ENCODE assay signal across 9 cellular contexts in the genomic region with DNA sequence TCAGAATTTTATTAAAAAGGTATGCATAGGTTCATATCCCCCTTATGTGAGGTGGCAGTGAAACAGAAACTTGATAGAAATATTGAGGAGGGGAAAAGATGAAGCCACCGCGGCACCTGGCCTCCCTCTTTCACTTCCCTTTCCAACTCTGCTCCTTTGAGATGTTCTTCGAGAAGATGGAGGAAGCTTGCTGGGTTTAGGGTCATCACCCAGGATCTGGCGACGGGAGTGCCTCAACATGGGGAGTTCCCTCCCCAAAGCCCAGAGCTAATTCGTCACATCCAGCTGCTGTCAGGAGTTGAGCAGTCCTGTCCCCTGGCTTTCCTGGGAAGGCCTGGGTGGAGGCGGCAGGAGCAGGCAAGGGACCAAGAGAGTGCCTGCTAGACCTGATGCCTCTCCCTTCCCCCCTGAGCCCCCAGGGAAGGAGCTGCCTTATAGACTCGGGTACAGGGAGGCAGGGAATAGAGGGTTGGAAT. TPM values are rescaled to one million over a fixed set of nuclear protein-coding genes. Genes with fewer than 3 reads are reported as not detected.
A peak's percentile ranks its signal among the peaks of the same experiment; 100 is the strongest.
DNase-seq lines count a peak whose midpoint lies in the region; ATAC-seq, FAIRE-seq and TF ChIP-seq lines count a peak whose summit lies in the region.
"Had no signal": no experiment of that assay in that cellular context is flagged by ENCODE, and none has a peak within 500 bp of the region (broad histone marks: within the 10 kb centered on the region; RNA-seq: fewer than 3 reads in every experiment).

No MANE protein-coding gene starts in this region.

- TF ChIP-seq CTCF in K562 (IDR thresholded peaks at IDR 0.05 in 2 of 3, conservative IDR thresholded peaks at IDR 0.05 in 1 of 3; ENCODE audit: insufficient read depth in 2 of 3, low read depth in 1 of 3, low read length in 3 of 3) (no peak), progenitor cell of endocrine pancreas (IDR thresholded peaks at IDR 0.05; ENCODE audit: unreplicated experiment) (no peak)

- peak in 3 of 4 experiments; percentile 38 to 57 (median 41) for DNase-seq in K562 (ENCODE audit: extremely low read depth in 1 of 4, low spot score in 3 of 4)
- no peak for DNase-seq in progenitor cell of endocrine pancreas (ENCODE audit: low spot score, unreplicated experiment)
- no peak for DNase-seq in NCI-H2196 (lab: John Stamatoyannopoulos, UW; ENCODE audit: unreplicated experiment)
- no peak for DNase-seq in kidney tubule cell (ENCODE audit: low spot score)
- DNase-seq in stimulated activated CD4-positive, alpha-beta T cell treated with anti-CD3 and anti-CD28 coated beads, Interleukin-4, amount 100 ng/mL, for 24 hours = no peak

- intact Hi-C loops in K562 (cut with micrococcal nuclease) = loop anchor here (2.0 kb wide), 1 partner anchor 18 kb away; no protein-coding TSS in a partner anchor

- H3K4me2 ChIP-seq in BLaER1 treated with 17β-estradiol and CSF1 and Interleukin-3, amounts not matched to agents 10 nM and 100 nM = peak overlapping the region; percentile 84 to 96 (median 88)
- peak overlapping the region; percentile 67 for H3K4me2 ChIP-seq in K562 (ENCODE audit: insufficient read depth, low read length)

- CTCF ChIA-PET in K562 (lab: Yijun Ruan, JAX; ENCODE audit: low intra/inter-chr PET ratio) = no interaction called here

- H3K4me1 Mint-ChIP-seq in progenitor cell of endocrine pancreas (ENCODE audit: low read depth) = peaks cover 63% of the 10 kb centered on the region

- H3K9me3 Mint-ChIP-seq in progenitor cell of endocrine pancreas (ENCODE audit: low read depth) = no peaks in the 10 kb centered on the region

- H3K36me3 ChIP-seq in BLaER1 treated with 17β-estradiol and CSF1 and Interleukin-3, amounts not matched to agents 10 nM and 100 nM = peaks cover 0 to 23% (median 5%) of the 10 kb centered on the region in 11 experiments; a peak in 10 of 22 replicates
- H3K36me3 ChIP-seq in K562 (ENCODE audit: control insufficient read depth, insufficient read depth, low read length) = peaks cover 17% of the 10 kb centered on the region; the same call in 2 of the 3 replicates

- WGBS in K562 (ENCODE audit: insufficient coverage, low coverage, missing lambda C conversion rate) = 23% methylated on average over 8 of the region's 8 CpGs

- H3K79me2 ChIP-seq in K562 (ENCODE audit: control insufficient read depth, insufficient read depth, low read length) = peaks cover 98% of the 10 kb centered on the region

- peak overlapping the region in 9 of 11 experiments; percentile 26 to 66 (median 48); a peak in 17 of 22 replicates for H3K9ac ChIP-seq in BLaER1 treated with 17β-estradiol and CSF1 and Interleukin-3, amounts not matched to agents 10 nM and 100 nM
- H3K9ac ChIP-seq in K562 (ENCODE audit: insufficient read depth in 1 of 2, low read depth in 2 of 2, low read length in 2 of 2) = peak overlapping the region; percentile 55 to 84

- H3K4me3 Mint-ChIP-seq in progenitor cell of endocrine pancreas (ENCODE audit: low read depth) = no peak overlapping the region

- H3K9me1 ChIP-seq in K562 (ENCODE audit: control insufficient read depth, insufficient read depth, low read length) = no peaks in the 10 kb centered on the region

- peak; percentile 34 for ATAC-seq in GM19351 (IDR thresholded peaks at IDR 0.05; ENCODE audit: unreplicated experiment)
- peak; percentile 28 for ATAC-seq in HG03439 (IDR thresholded peaks at IDR 0.05; ENCODE audit: unreplicated experiment)
- peak; percentile 2 for ATAC-seq in K562

- BruUV-seq in K562 (replicated peaks; lab: Mats Ljungman, UMichigan) = no TSS peak

- H3K27ac ChIP-seq in BLaER1 treated with 17β-estradiol and CSF1 and Interleukin-3, amounts not matched to agents 10 nM and 100 nM = peak overlapping the region; percentile 14 to 80 (median 66); a peak in 21 of 22 replicates
- H3K27ac ChIP-seq in K562 (ENCODE audit: extremely low read depth, low read depth, low read length) = peak overlapping the region; percentile 64

- no peak for TF ChIP-seq POLR2A in K562 (conservative IDR thresholded peaks at IDR 0.05)

- peaks cover 61 to 88% (median 76%) of the 10 kb centered on the region in 10 experiments for H3K4me1 ChIP-seq in BLaER1 treated with 17β-estradiol and CSF1 and Interleukin-3, amounts not matched to agents 10 nM and 100 nM
- H3K4me1 ChIP-seq in K562 (replicated peaks in 1 of 2; ENCODE audit: control insufficient read depth in 2 of 2, insufficient read depth in 2 of 2, low read length in 2 of 2) = peaks cover 28 to 62% of the 10 kb centered on the region in 2 experiments

- no peaks in the 10 kb centered on the region for H3K27me3 Mint-ChIP-seq in progenitor cell of endocrine pancreas

- in situ Hi-C loops in K562 (cut with MboI) = no loop called here

- peak overlapping the region; percentile 95 for H3K27ac Mint-ChIP-seq in progenitor cell of endocrine pancreas

- POLR2A ChIA-PET in K562 (lab: Yijun Ruan, JAX) = interaction anchor here (0.6 to 2.6 kb wide), 9 partner anchors 9 to 500 kb away, joined by 3 to 14 read pairs (median 3); no protein-coding TSS in a partner anchor

- no peaks in the 10 kb centered on the region for H3K36me3 Mint-ChIP-seq in progenitor cell of endocrine pancreas (ENCODE audit: insufficient read depth)

- peak overlapping the region; percentile 13; the same call in 1 of the 2 replicates for H2AFZ ChIP-seq in K562 (ENCODE audit: low read depth, low read length)

- TF ChIP-seq RAD21 in K562 (CRISPR knock-in tag; conservative IDR thresholded peaks at IDR 0.05 in 1 of 2, IDR thresholded peaks at IDR 0.05 in 1 of 2) = no peak

- no peak for TF ChIP-seq EP300 in K562 (IDR thresholded peaks at IDR 0.05; ENCODE audit: low read length)

- no peak for FAIRE-seq in K562 (lab: Jason Lieb, UNC)
- FAIRE-seq: endometrium had no signal

- no peaks in the 10 kb centered on the region for H3K27me3 ChIP-seq in BLaER1 treated with 17β-estradiol and CSF1 and Interleukin-3, amounts not matched to agents 10 nM and 100 nM
- H3K27me3 ChIP-seq in K562 (ENCODE audit: control insufficient read depth in 2 of 2, insufficient read depth in 2 of 2, low read length in 2 of 2) = no peaks in the 10 kb centered on the region

- peaks cover 60 to 99% (median 94%) of the 10 kb centered on the region in 11 experiments for H4K20me1 ChIP-seq in BLaER1 treated with 17β-estradiol and CSF1 and Interleukin-3, amounts not matched to agents 10 nM and 100 nM
- no peaks in the 10 kb centered on the region for H4K20me1 ChIP-seq in K562 (replicated peaks; ENCODE audit: control insufficient read depth, insufficient read depth, low read length)

- H3K9me3 ChIP-seq in BLaER1 treated with 17β-estradiol and CSF1 and Interleukin-3, amounts not matched to agents 10 nM and 100 nM (replicated peaks in 1 of 11) = no peaks in the 10 kb centered on the region
- H3K9me3 ChIP-seq in K562 (replicated peaks; ENCODE audit: control insufficient read depth, insufficient read depth, low read depth, low read length) = no peaks in the 10 kb centered on the region

- peak overlapping the region; percentile 2 to 45 (median 30); a peak in 16 of 20 replicates for H3K4me3 ChIP-seq in BLaER1 treated with 17β-estradiol and CSF1 and Interleukin-3, amounts not matched to agents 10 nM and 100 nM
- no peak overlapping the region for H3K4me3 ChIP-seq in K562

TF ChIP-seq in K562, 482 proteins besides CTCF, POLR2A, EP300 and RAD21 (continues in another document):
- TF ChIP-seq, protein P1, sequence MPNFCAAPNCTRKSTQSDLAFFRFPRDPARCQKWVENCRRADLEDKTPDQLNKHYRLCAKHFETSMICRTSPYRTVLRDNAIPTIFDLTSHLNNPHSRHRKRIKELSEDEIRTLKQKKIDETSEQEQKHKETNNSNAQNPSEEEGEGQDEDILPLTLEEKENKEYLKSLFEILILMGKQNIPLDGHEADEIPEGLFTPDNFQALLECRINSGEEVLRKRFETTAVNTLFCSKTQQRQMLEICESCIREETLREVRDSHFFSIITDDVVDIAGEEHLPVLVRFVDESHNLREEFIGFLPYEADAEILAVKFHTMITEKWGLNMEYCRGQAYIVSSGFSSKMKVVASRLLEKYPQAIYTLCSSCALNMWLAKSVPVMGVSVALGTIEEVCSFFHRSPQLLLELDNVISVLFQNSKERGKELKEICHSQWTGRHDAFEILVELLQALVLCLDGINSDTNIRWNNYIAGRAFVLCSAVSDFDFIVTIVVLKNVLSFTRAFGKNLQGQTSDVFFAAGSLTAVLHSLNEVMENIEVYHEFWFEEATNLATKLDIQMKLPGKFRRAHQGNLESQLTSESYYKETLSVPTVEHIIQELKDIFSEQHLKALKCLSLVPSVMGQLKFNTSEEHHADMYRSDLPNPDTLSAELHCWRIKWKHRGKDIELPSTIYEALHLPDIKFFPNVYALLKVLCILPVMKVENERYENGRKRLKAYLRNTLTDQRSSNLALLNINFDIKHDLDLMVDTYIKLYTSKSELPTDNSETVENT (CRISPR knock-in tag; IDR thresholded peaks at IDR 0.05) = no peak
- no peak for TF ChIP-seq SRSF9 (IDR thresholded peaks at IDR 0.05; ENCODE audit: borderline replicate concordance, low read depth, low read length)
- TF ChIP-seq, protein P2, sequence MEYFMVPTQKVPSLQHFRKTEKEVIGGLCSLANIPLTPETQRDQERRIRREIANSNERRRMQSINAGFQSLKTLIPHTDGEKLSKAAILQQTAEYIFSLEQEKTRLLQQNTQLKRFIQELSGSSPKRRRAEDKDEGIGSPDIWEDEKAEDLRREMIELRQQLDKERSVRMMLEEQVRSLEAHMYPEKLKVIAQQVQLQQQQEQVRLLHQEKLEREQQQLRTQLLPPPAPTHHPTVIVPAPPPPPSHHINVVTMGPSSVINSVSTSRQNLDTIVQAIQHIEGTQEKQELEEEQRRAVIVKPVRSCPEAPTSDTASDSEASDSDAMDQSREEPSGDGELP (CRISPR knock-in tag; IDR thresholded peaks at IDR 0.05; ENCODE audit: borderline replicate concordance) = peak; percentile 26; the same call in 1 of the 2 replicates

RNA-seq across cellular contexts. Expression of a gene that starts 29.1 kb away (rescaled TPM):
- 128 and 141 TPM in 2 replicates for total RNA-seq in K562 (2011; cell fraction: chromatin; rRNA removed; ENCODE audit: low replicate concordance)
- 88.6 and 91.1 TPM in 2 replicates for total RNA-seq in K562 (2011; cell fraction: nucleolus; rRNA removed)
- 120 and 166 TPM in 2 replicates for total RNA-seq in K562 (2011; cell fraction: nucleoplasm; rRNA removed)
- total RNA-seq in K562 (2014; rRNA removed) (19.3 and 34.7 TPM in 2 replicates), K562 (2014; rRNA removed; fragmentation: Illumina TruSeq; extraction: Trizol) (24.3 and 25.0 TPM in 2 replicates), K562 (2015; rRNA removed; fragmentation: Illumina TruSeq; extraction: Trizol) (21.9 and 22.1 TPM in 2 replicates), K562 (2021) (64.2 and 65.7 TPM in 2 replicates), progenitor cell of endocrine pancreas (67.2 and 71.7 TPM in 2 replicates)
- polyA plus RNA-seq in K562 (2011; rRNA removed) (5.2 and 6.0 TPM in 2 replicates), K562 (2014; fragmentation: Illumina TruSeq; extraction: Trizol) (23.6 and 25.9 TPM in 2 replicates), K562 (2014; fragmentation: Nextera tagmentation; extraction: Ambion mirVana) (1 to 10 TPM; 3.3 to 4.8 TPM), K562 (2014; rRNA removed) (15.6 and 19.6 TPM in 2 replicates)
- polyA plus RNA-seq in K562 (2011; cell fraction: cytosol; rRNA removed) = 5.6 and 6.8 TPM in 2 replicates
- 25.5 and 29.7 TPM in 2 replicates for polyA plus RNA-seq in K562 (2011; cell fraction: nucleus; rRNA removed)
- polyA plus RNA-seq in K562 (2012) = 20.6 and 20.9 TPM in 2 replicates
- polyA minus RNA-seq in K562 (2011; rRNA and poly(A)+ RNA removed) = 42.2 and 45.2 TPM in 2 replicates
- 34.1 and 47.8 TPM in 2 replicates for polyA minus RNA-seq in K562 (2011; cell fraction: cytosol; rRNA and poly(A)+ RNA removed)
- 48.1 and 74.3 TPM in 2 replicates for polyA minus RNA-seq in K562 (2011; cell fraction: nucleus; rRNA and poly(A)+ RNA removed)

Comparison
In these comparisons a context has a peak if more than half of its experiments do, and no peak if none do; other contexts are left out.
1. DNase-seq: peak in K562 (3 of 4); none in progenitor cell of endocrine pancreas (single experiment), NCI-H2196 (single experiment), kidney tubule cell (single experiment) and stimulated activated CD4-positive, alpha-beta T cell treated with anti-CD3 and anti-CD28 coated beads, Interleukin-4, amount 100 ng/mL, for 24 hours (single experiment).
2. Peak in every context shown above with its lines, with median percentiles within 50 percentile points of each other: ATAC-seq.